Comparison of ENCODE assay signal across 1 cellular context in genomic region chr7:137266764-137267163, GRCh38.
TF ChIP-seq lines count a peak whose summit lies in the region.

No MANE protein-coding gene starts in this region.

TF ChIP-seq in GM23338, 12 proteins besides CTCF, POLR2A, EP300 and RAD21 (continued from another document):
- no peak for TF ChIP-seq ZNF462 (CRISPR knock-in tag; IDR thresholded peaks at IDR 0.05)
- no peak for TF ChIP-seq REST (IDR thresholded peaks at IDR 0.05; ENCODE audit: unreplicated experiment)
